24 cellular contexts compared by ENCODE assay signal in the genomic region with DNA sequence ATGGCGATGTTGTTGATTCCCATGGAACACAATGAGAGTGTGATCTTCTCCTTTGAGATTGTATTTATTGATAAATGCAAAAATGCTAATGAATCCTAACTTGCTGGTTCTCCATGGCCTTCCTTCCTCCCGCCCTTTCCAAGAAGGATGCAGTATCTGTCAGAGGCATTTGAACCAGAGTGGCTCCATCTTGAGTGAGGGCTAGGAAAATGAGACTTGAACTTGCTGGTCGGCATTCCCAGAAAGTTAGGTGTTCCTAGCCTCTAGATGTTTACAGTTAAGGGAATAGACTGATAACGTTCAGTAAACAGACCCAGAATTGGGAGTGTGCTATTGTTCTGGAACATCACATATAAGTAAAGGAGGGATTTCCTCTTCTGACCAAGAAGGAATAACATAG. TPM values are rescaled to one million over a fixed set of nuclear protein-coding genes. Genes with fewer than 3 reads are reported as not detected.
DNase-seq lines count a peak whose midpoint lies in the region; ATAC-seq, FAIRE-seq and TF ChIP-seq lines count a peak whose summit lies in the region.
"Had no signal": no experiment of that assay in that cellular context is flagged by ENCODE, and none has a peak within 500 bp of the region (broad histone marks: within the 10 kb centered on the region; RNA-seq: fewer than 3 reads in every experiment).

No MANE protein-coding gene starts in this region.

- H3K36me3 ChIP-seq in IMR-90 (ENCODE audit: control insufficient read depth, insufficient read depth, low read length) (no peaks in the 10 kb centered on the region), astrocyte (ENCODE audit: insufficient read depth, low read length) (no peaks in the 10 kb centered on the region), left ventricle myocardium inferior (no peaks in the 10 kb centered on the region)
- H3K36me3 ChIP-seq: HAP-1 had no signal

- peaks cover 9% of the 10 kb centered on the region for H3K9me1 ChIP-seq in IMR-90 (ENCODE audit: insufficient read depth, low read length)

- peak overlapping the region; percentile 94 for H2BK20ac ChIP-seq in IMR-90 (ENCODE audit: low read depth, low read length)

- no peak for FAIRE-seq in astrocyte (lab: Jason Lieb, UNC)
- FAIRE-seq: GM12891, RCC 7860 had no signal

- H3K4ac ChIP-seq in IMR-90 (ENCODE audit: low read depth, low read length), result peak overlapping the region; percentile 96

- H2BK15ac ChIP-seq in IMR-90 (ENCODE audit: low read depth, low read length), result peak overlapping the region; percentile 88

- no CpG with 5 or more reads among the region's 4 CpGs for WGBS in IMR-90 (ENCODE audit: extremely low coverage in 2 of 2, insufficient read length in 1 of 2), 2 experiments

- H3K27me3 Mint-ChIP-seq in astrocyte (ENCODE audit: low read depth, unreplicated experiment), result no peaks in the 10 kb centered on the region

- dilution Hi-C loops in IMR-90 (cut with HindIII; ENCODE audit: low sequenced_read_pairs, unreplicated experiment), result no loop called here

- POLR2A ChIA-PET in IMR-90 (lab: Charles Lee; ENCODE audit: unreplicated experiment), result no interaction called here

- CTCF ChIA-PET in IMR-90 (lab: Yijun Ruan, JAX), result interaction anchor here (0.7 kb wide), 1 partner anchor 349 kb away, joined by 3 read pairs; no protein-coding TSS in a partner anchor

- H2AK5ac ChIP-seq in IMR-90 (ENCODE audit: low read depth, low read length), result peak overlapping the region; percentile 93

- H3K79me1 ChIP-seq in IMR-90 (ENCODE audit: low read depth in 1 of 2, low read length in 2 of 2), result peaks cover 0 to 23% of the 10 kb centered on the region in 2 experiments; a peak in 3 of 4 replicates

- peak overlapping the region; percentile 91 for H4K8ac ChIP-seq in IMR-90 (ENCODE audit: low read depth in 2 of 2, low read length in 2 of 2)

- no peaks in the 10 kb centered on the region for H3K36me3 Mint-ChIP-seq in astrocyte (ENCODE audit: low read depth, unreplicated experiment)
- H3K36me3 Mint-ChIP-seq: CD8-positive, alpha-beta T cell had no signal

- no peak for TF ChIP-seq POLR2A in IMR-90 (IDR thresholded peaks at IDR 0.05; ENCODE audit: low read depth, low read length)

- H2BK5ac ChIP-seq in IMR-90 (ENCODE audit: low read depth, low read length, poor library complexity, severe bottlenecking), result peak overlapping the region; percentile 98

- peak overlapping the region; percentile 99 for H3K18ac ChIP-seq in IMR-90 (ENCODE audit: low read depth, low read length)

- H3K4me3 Mint-ChIP-seq in astrocyte (ENCODE audit: unreplicated experiment), result no peak overlapping the region
- H3K4me3 Mint-ChIP-seq: CD8-positive, alpha-beta T cell; GM23338 had no signal

- BruUV-seq in IMR-90 (replicated peaks; lab: Mats Ljungman, UMichigan), result TSS peak; percentile 97

- H4K20me1 ChIP-seq in IMR-90 (ENCODE audit: insufficient read depth, low read length) (no peaks in the 10 kb centered on the region), astrocyte (ENCODE audit: insufficient read depth, low read length) (no peaks in the 10 kb centered on the region)

- H4K5ac ChIP-seq in IMR-90 (ENCODE audit: low read depth, low read length), result peak overlapping the region; percentile 87; the same call in 1 of the 2 replicates

- H3K4me2 ChIP-seq in IMR-90 (ENCODE audit: low read depth, low read length), result peak overlapping the region; percentile 8; the same call in 1 of the 2 replicates
- no peak overlapping the region for H3K4me2 ChIP-seq in astrocyte (ENCODE audit: low read length)
- H3K4me2 ChIP-seq: GM23338 had no signal

- no peak for TF ChIP-seq RAD21 in IMR-90 (IDR thresholded peaks at IDR 0.05; ENCODE audit: low read length)

- no peaks in the 10 kb centered on the region for H3K79me2 ChIP-seq in astrocyte (ENCODE audit: insufficient read depth, low read length)

- peaks cover 6% of the 10 kb centered on the region for H3K4me1 ChIP-seq in IMR-90 (ENCODE audit: control insufficient read depth, insufficient read depth, low read length)
- peaks cover 7% of the 10 kb centered on the region for H3K4me1 ChIP-seq in astrocyte (ENCODE audit: insufficient read depth, low read length)
- peaks cover 48% of the 10 kb centered on the region for H3K4me1 ChIP-seq in foreskin keratinocyte
- H3K4me1 ChIP-seq in left ventricle myocardium inferior, result no peaks in the 10 kb centered on the region
- H3K4me1 ChIP-seq: HAP-1 had no signal

- peak overlapping the region; percentile 95 for H2BK120ac ChIP-seq in IMR-90 (ENCODE audit: low read depth, low read length)

- H2AFZ ChIP-seq in IMR-90 (replicated peaks; ENCODE audit: low read length, poor library complexity), result no peak overlapping the region
- no peak overlapping the region for H2AFZ ChIP-seq in astrocyte (ENCODE audit: low read depth, low read length)
- H2AFZ ChIP-seq: GM23338 had no signal

- peaks cover 3% of the 10 kb centered on the region for H3K9me3 Mint-ChIP-seq in astrocyte (ENCODE audit: unreplicated experiment)
- H3K9me3 Mint-ChIP-seq: CD8-positive, alpha-beta T cell had no signal

- no peak for DNase-seq in IMR-90
- no peak for DNase-seq in astrocyte (ENCODE audit: low read depth)
- DNase-seq in foreskin keratinocyte, result no peak
- no peak for DNase-seq in effector CD8-positive, alpha-beta T cell (lab: John Stamatoyannopoulos, UW)
- DNase-seq in putamen (ENCODE audit: low spot score), result no peak
- no peak for DNase-seq in left ventricle myocardium inferior
- no peak for DNase-seq in cortex of kidney (lab: John Stamatoyannopoulos, UW)
- DNase-seq: AML-193; C1 segment of cervical spinal cord; CD8-positive, alpha-beta T cell; KG1; NCI-H1105; NCI-H2029 treated with DMSO at 0.1 percent for 48 hours; NCI-H2171; NCI-H524 treated with DMSO at 0.1 percent for 48 hours; Right ventricle myocardium superior had no signal

- H3K9me3 ChIP-seq in IMR-90 (ENCODE audit: control insufficient read depth, insufficient read depth, low read length), result no peaks in the 10 kb centered on the region
- no peaks in the 10 kb centered on the region for H3K9me3 ChIP-seq in astrocyte (ENCODE audit: insufficient read depth, low read depth, low read length)
- no peaks in the 10 kb centered on the region for H3K9me3 ChIP-seq in left ventricle myocardium inferior (replicated peaks)
- H3K9me3 ChIP-seq: HAP-1 had no signal

- H3K14ac ChIP-seq in IMR-90 (replicated peaks; ENCODE audit: low read depth, low read length), result peak overlapping the region; percentile 92

- H3K4me3 ChIP-seq in IMR-90 (ENCODE audit: insufficient read depth, low read depth, low read length) (no peak overlapping the region), astrocyte (ENCODE audit: insufficient read depth, low read depth, low read length) (no peak overlapping the region), left ventricle myocardium inferior (no peak overlapping the region)
- H3K4me3 ChIP-seq: GM23338, HAP-1 had no signal

- H3K27ac ChIP-seq in IMR-90 (ENCODE audit: insufficient read depth, low read length), result peak overlapping the region; percentile 55
- H3K27ac ChIP-seq in astrocyte (ENCODE audit: low read depth, low read length), result peak overlapping the region; percentile 37
- peak overlapping the region; percentile 90 for H3K27ac ChIP-seq in foreskin keratinocyte
- no peak overlapping the region for H3K27ac ChIP-seq in left ventricle myocardium inferior (replicated peaks)
- H3K27ac ChIP-seq: HL-60 had no signal

- H3K27me3 ChIP-seq in IMR-90 (ENCODE audit: control insufficient read depth, insufficient read depth, low read length) (no peaks in the 10 kb centered on the region), astrocyte (ENCODE audit: insufficient read depth, low read length) (no peaks in the 10 kb centered on the region), foreskin keratinocyte (no peaks in the 10 kb centered on the region), left ventricle myocardium inferior (ENCODE audit: low read depth) (peaks cover 21% of the 10 kb centered on the region)

- peak overlapping the region; percentile 92 for H4K91ac ChIP-seq in IMR-90 (ENCODE audit: insufficient read depth, low read depth, low read length)

- TF ChIP-seq CTCF in IMR-90 (conservative IDR thresholded peaks at IDR 0.05; ENCODE audit: low read depth, low read length) (no peak), astrocyte (IDR thresholded peaks at IDR 0.05; ENCODE audit: insufficient read depth, low read depth, low read length) (no peak), foreskin keratinocyte (conservative IDR thresholded peaks at IDR 0.05) (no peak), left ventricle myocardium inferior (IDR thresholded peaks at IDR 0.05; ENCODE audit: borderline replicate concordance) (no peak)

- H3K23ac ChIP-seq in IMR-90 (ENCODE audit: low read depth, low read length), result peak overlapping the region; percentile 85

- intact Hi-C loops in IMR-90 (cut with micrococcal nuclease) (no loop called here), left ventricle myocardium inferior (cut with micrococcal nuclease) (no loop called here)

- peak overlapping the region; percentile 82 for H3K56ac ChIP-seq in IMR-90 (ENCODE audit: extremely low read depth, insufficient read depth, low read length)

- H3K4me1 Mint-ChIP-seq in astrocyte (ENCODE audit: low read depth, unreplicated experiment), result no peaks in the 10 kb centered on the region
- H3K4me1 Mint-ChIP-seq: GM23338 had no signal

- H3K27ac Mint-ChIP-seq in astrocyte (ENCODE audit: unreplicated experiment), result no peak overlapping the region
- H3K27ac Mint-ChIP-seq: CD8-positive, alpha-beta T cell; GM23338 had no signal

- H3K9ac ChIP-seq in IMR-90 (ENCODE audit: low read depth, low read length) (peak overlapping the region; percentile 77; the same call in 1 of the 2 replicates), astrocyte (ENCODE audit: low read length) (no peak overlapping the region)

- ATAC-seq in IMR-90 (ENCODE audit: low read depth) (no peak; the same call in 1 of the 2 replicates), foreskin keratinocyte (no peak)
- ATAC-seq: CD8-positive, alpha-beta T cell; GM23338 had no signal

- in situ Hi-C loops in IMR-90 (cut with MboI; ENCODE audit: low sequenced_read_pairs), result loop anchor here (10.0 kb wide), 1 partner anchor 138 kb away; a partner anchor contains a TSS

- no peak overlapping the region for H2AK9ac ChIP-seq in IMR-90 (replicated peaks; ENCODE audit: low read depth, low read length, poor library complexity)

RNA-seq across cellular contexts. Expression of a gene that starts 44.2 kb away (rescaled TPM):
- 0.18 and 0.28 TPM in 2 replicates for total RNA-seq in IMR-90 (2012; rRNA removed)
- 0.29 and 0.31 TPM in 2 replicates for polyA plus RNA-seq in IMR-90 (2012; rRNA removed)
- polyA plus RNA-seq in IMR-90 (2012; cell fraction: cytosol; rRNA removed), result 0.14 and 0.16 TPM in 2 replicates
- 0.28 TPM in 1 of 2 replicates, not detected in the other for polyA plus RNA-seq in IMR-90 (2012; cell fraction: nucleus; rRNA removed; ENCODE audit: low replicate concordance)
- 0.31 and 0.41 TPM in 2 replicates for total RNA-seq in astrocyte
- not detected in 2 replicates for total RNA-seq in foreskin keratinocyte
- polyA plus RNA-seq in foreskin keratinocyte, result not detected in 2 replicates
- not detected for total RNA-seq in left ventricle myocardium inferior
- total RNA-seq: CD8-positive, alpha-beta T cell; GM23338; HT-29; OCI-LY7; Right ventricle myocardium superior; SK-MEL-5 had no signal
- polyA plus RNA-seq: GM23338 had no signal

RNA-seq across cellular contexts. Expression of a gene that starts 59.6 kb away (rescaled TPM):
- 38.6 and 50.7 TPM in 2 replicates for total RNA-seq in IMR-90 (2012; rRNA removed)
- polyA plus RNA-seq in IMR-90 (2012; rRNA removed), result 75.9 and 84.8 TPM in 2 replicates
- polyA plus RNA-seq in IMR-90 (2012; cell fraction: cytosol; rRNA removed), result 24.2 and 25.3 TPM in 2 replicates
- polyA plus RNA-seq in IMR-90 (2012; cell fraction: nucleus; rRNA removed; ENCODE audit: low replicate concordance), result 7.4 and 30.3 TPM in 2 replicates
- total RNA-seq in astrocyte, result 0.65 and 0.86 TPM in 2 replicates
- 0.41 and 0.46 TPM in 2 replicates for total RNA-seq in foreskin keratinocyte
- polyA plus RNA-seq in foreskin keratinocyte, result 0.38 and 0.41 TPM in 2 replicates
- total RNA-seq in left ventricle myocardium inferior, result not detected
- total RNA-seq: CD8-positive, alpha-beta T cell; GM23338; HT-29; OCI-LY7; Right ventricle myocardium superior; SK-MEL-5 had no signal

Comparison
In these comparisons a context has a peak if more than half of its experiments do, and no peak if none do; other contexts are left out.
1. RNA of a gene that starts 59.6 kb away (total RNA-seq): 38.6 to 50.7 TPM in IMR-90; 0.65 to 0.86 TPM in astrocyte, 0.41 to 0.46 TPM in foreskin keratinocyte and not detected in left ventricle myocardium inferior (single experiment); every median in the first group is over 10 times any median in the second.